In the genomic region with DNA sequence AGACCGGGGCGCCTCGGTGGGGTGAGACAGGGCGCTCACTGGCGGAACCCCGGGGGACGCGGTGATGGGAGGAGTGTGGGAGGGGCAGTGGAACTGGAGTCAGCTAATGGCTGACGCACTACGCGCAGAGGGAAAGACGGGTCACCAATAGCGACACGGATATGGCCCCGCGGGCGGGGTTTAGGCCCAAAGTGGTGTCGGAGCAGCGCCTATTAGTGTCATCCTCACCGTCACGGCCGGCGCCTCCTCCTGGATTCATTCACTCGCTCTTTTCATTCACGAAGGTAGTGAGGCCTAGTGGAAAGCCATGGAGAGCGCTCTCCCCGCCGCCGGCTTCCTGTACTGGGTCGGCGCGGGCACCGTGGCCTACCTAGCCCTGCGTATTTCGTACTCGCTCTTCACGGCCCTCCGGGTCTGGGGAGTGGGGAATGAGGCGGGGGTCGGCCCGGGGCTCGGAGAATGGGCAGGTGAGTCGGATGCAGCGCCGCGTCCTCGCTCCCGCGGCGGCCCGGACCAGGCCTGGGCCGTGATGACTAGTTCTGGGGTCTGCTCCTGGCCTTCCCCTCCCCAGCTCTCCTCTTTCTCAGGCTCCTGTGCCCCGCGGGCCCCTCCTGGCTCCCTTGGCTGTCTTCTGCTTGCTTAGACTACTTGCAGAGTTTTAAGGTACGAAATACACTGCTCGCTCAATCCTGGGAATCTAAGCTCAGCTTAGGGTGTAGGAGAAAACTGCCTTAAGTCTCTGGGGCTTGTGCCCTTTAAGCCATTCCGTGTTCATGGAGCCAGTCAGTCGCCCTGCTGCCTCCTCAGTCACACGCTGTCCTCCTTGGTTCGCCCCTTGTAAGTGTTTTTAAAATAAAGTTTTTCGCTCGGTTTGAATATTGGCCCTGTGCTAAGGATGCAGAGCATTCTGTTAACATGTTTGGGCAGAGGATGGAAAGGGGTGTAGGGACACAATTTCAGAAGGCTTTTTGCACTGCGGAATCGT, we compare ENCODE assay signal across 8 cellular contexts. TPM values are rescaled to one million over a fixed set of nuclear protein-coding genes. Genes with fewer than 3 reads are reported as not detected.
DNase-seq lines count a peak whose midpoint lies in the region; ATAC-seq, FAIRE-seq and TF ChIP-seq lines count a peak whose summit lies in the region.

A gene (plus strand): TSS at position 218 of the 985 bp plus-strand sequence. CDS start 90 bp downstream, at position 308.

- H3K4me3 ChIP-seq in Loucy (ENCODE audit: low read length, poor library complexity, severe bottlenecking) = peak within 1 kb of the TSS; percentile 86
- peak within 1 kb of the TSS; percentile 90 for H3K4me3 ChIP-seq in fibroblast of mammary gland (ENCODE audit: control insufficient read depth, low read depth, low read length)

- peaks cover 2% of the 10 kb centered on the region; the same call in 1 of the 2 replicates for H3F3A ChIP-seq in Loucy (ENCODE audit: low read depth)

- H3K36me3 ChIP-seq in Loucy (ENCODE audit: insufficient read depth, low read length) = no peaks in the 10 kb centered on the region

- peak; percentile 99 for FAIRE-seq in H54 (lab: Jason Lieb, UNC)

- peak; percentile 92 to 95 for ATAC-seq in naive thymus-derived CD8-positive, alpha-beta T cell

- H3K4me1 Mint-ChIP-seq in naive thymus-derived CD8-positive, alpha-beta T cell = peaks cover 11 to 51% (median 36%) of the 10 kb centered on the region in 4 donors

- peak within 1 kb of the TSS; percentile 91 to 97 (median 96) for H3K4me3 Mint-ChIP-seq in naive thymus-derived CD8-positive, alpha-beta T cell

- POLR2A ChIA-PET in naive thymus-derived CD8-positive, alpha-beta T cell (lab: Charles Lee) = interaction anchor here (0.8 to 1.6 kb wide), 3 partner anchors 10 to 322 kb away, joined by 3 to 6 read pairs (median 4); a partner anchor contains a TSS

- peaks cover 28% of the 10 kb centered on the region for H3K4me1 ChIP-seq in Loucy (ENCODE audit: insufficient read depth, low read length, poor library complexity, severe bottlenecking)

- no peaks in the 10 kb centered on the region for H3K9me3 ChIP-seq in Loucy (ENCODE audit: insufficient read depth, low read depth, low read length)

- H3K27ac Mint-ChIP-seq in naive thymus-derived CD8-positive, alpha-beta T cell = peak within 1 kb of the TSS; percentile 89 to 99 (median 98)

- H2AFZ ChIP-seq in Loucy (ENCODE audit: low read length) = peak within 1 kb of the TSS; percentile 91

- H3K27me3 ChIP-seq in Loucy (ENCODE audit: insufficient read depth, low read length, poor library complexity, severe bottlenecking) = no peaks in the 10 kb centered on the region

- H3K9me3 Mint-ChIP-seq in naive thymus-derived CD8-positive, alpha-beta T cell = peaks cover 0 to 1% (median 0%) of the 10 kb centered on the region in 9 donors

- peak within 1 kb of the TSS; percentile 84 for H3K9ac ChIP-seq in Loucy (ENCODE audit: low read depth, low read length, poor library complexity, severe bottlenecking)

- H3K79me2 ChIP-seq in Loucy (ENCODE audit: insufficient read depth, low read length) = peaks cover 31% of the 10 kb centered on the region

- no peaks in the 10 kb centered on the region for H3K9me2 ChIP-seq in Loucy (replicated peaks; ENCODE audit: low read depth, low read length)

- H3K4me2 ChIP-seq in Loucy (ENCODE audit: low read depth, low read length, poor library complexity, severe bottlenecking) = peak within 1 kb of the TSS; percentile 97

- peaks cover 5% of the 10 kb centered on the region for H4K20me1 ChIP-seq in Loucy (ENCODE audit: insufficient read depth, low read length, poor library complexity, severe bottlenecking)

- H3K36me3 Mint-ChIP-seq in naive thymus-derived CD8-positive, alpha-beta T cell = peaks cover 0 to 28% (median 20%) of the 10 kb centered on the region in 3 donors

- DNase-seq in ELF-1 (ENCODE audit: low read depth, low spot score) = peak; percentile 99
- peak; percentile 97 for DNase-seq in H54 (ENCODE audit: insufficient read length, low spot score)
- peak; percentile 99 for DNase-seq in activated T-helper 9 cell treated with anti-CD3 and anti-CD28 coated beads, Interleukin-2, amount 50 U/mL, for 16 hours (ENCODE audit: low read depth)
- peak; percentile 99 for DNase-seq in fibroblast of mammary gland (ENCODE audit: low read depth)
- DNase-seq in naive thymus-derived CD8-positive, alpha-beta T cell = peak; percentile 92 to 99 (median 99)
- peak; percentile 96 to 99 (median 98) for DNase-seq in stimulated activated naive CD4-positive, alpha-beta T cell (lab: John Stamatoyannopoulos, UW)

- no peaks in the 10 kb centered on the region for H3K27me3 Mint-ChIP-seq in naive thymus-derived CD8-positive, alpha-beta T cell

- TF ChIP-seq CTCF in Loucy (conservative IDR thresholded peaks at IDR 0.05; ENCODE audit: low read length) (no peak), fibroblast of mammary gland (conservative IDR thresholded peaks at IDR 0.05; ENCODE audit: control insufficient read depth, insufficient read depth, low read depth, low read length) (no peak)

- TF ChIP-seq POLR2A in H54 (IDR thresholded peaks at IDR 0.05; ENCODE audit: low read depth, low read length) = peak; percentile 94
- TF ChIP-seq POLR2A in Raji (IDR thresholded peaks at IDR 0.05; ENCODE audit: insufficient read depth, low read depth, low read length) = peak; percentile 92

RNA-seq across cellular contexts. Expression of the gene that starts here (rescaled TPM):
- total RNA-seq in naive thymus-derived CD8-positive, alpha-beta T cell = 10 to 100 TPM; 23.3 to 23.5 TPM
- 10 to 100 TPM; 26.4 to 37.2 (median 31.7) TPM for polyA plus RNA-seq in naive thymus-derived CD8-positive, alpha-beta T cell

Comparison
In these comparisons a context has a peak if more than half of its experiments do, and no peak if none do; other contexts are left out.
1. Peak in every context shown above with its lines: DNase-seq, ATAC-seq and H3K4me3 ChIP-seq.